In the genomic region with DNA sequence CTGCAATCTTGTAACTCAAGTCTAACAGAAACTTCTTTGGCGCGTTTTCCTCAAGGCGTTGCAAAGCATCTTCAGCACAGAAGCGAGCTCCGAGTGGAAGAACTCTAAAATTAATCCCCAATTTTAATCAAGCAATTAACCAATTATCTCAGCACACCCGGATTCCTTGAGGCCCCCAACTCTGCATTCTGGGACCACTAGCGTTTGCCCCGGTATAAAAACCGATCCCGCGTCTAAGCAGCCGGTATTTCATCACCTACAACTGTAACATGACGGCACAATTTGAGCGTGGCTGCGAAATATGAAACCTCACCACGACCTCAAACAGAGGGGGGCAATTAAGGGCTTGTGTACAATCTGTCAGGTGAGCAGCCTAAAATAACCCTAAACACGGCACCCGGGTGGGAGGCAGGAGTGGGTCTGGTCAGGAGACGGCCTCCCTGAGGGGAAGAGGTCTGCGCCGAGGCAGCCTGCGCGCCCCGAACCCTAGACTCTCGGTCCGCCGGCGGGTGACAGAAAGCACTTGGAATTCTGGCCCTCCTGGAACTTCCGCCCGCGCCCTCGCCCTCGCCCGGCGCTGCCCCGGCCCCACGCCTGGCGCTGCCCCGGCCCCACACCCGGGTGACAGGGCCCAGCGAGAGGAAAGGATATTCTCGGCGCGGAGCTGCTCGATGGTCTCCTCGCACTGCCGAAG, we compare ENCODE assay signal across 8 cellular contexts. TPM values are rescaled to one million over a fixed set of nuclear protein-coding genes. Genes with fewer than 3 reads are reported as not detected.
DNase-seq lines count a peak whose midpoint lies in the region; ATAC-seq and TF ChIP-seq lines count a peak whose summit lies in the region.

No MANE protein-coding gene starts in this region.

- H3K9ac ChIP-seq in skeletal muscle tissue (ENCODE audit: low read depth in 1 of 3, low read length in 3 of 3) = peak overlapping the region; percentile 92 to 100 (median 99)

- peak overlapping the region; percentile 53 to 79 for H3K4me3 ChIP-seq in body of pancreas
- H3K4me3 ChIP-seq in iPS-18c (ENCODE audit: insufficient read depth, low read depth, low read length) = peak overlapping the region; percentile 94
- peak overlapping the region; percentile 84 to 96 (median 96) for H3K4me3 ChIP-seq in skeletal muscle tissue (ENCODE audit: low read length in 3 of 3)

- TF ChIP-seq POLR2A in body of pancreas (IDR thresholded peaks at IDR 0.05) = no peak

- no peak for TF ChIP-seq CTCF in GM10248 (IDR thresholded peaks at IDR 0.05; ENCODE audit: control extremely low read depth, extremely low read depth, low read depth, missing control alignments)
- TF ChIP-seq CTCF in body of pancreas (IDR thresholded peaks at IDR 0.05) = no peak

- peaks cover 33% of the 10 kb centered on the region for H3K36me3 Mint-ChIP-seq in T-helper 1 cell treated with Interleukin-12 subunit alpha and Interleukin-12 subunit beta and Interleukin-4 antibody, amounts not matched to agents 30 μg/mL and 1 μg/mL, for 36 hours (ENCODE audit: low read depth)

- H3K27ac Mint-ChIP-seq in T-helper 1 cell treated with Interleukin-12 subunit alpha and Interleukin-12 subunit beta and Interleukin-4 antibody, amounts not matched to agents 30 μg/mL and 1 μg/mL, for 36 hours = peak overlapping the region; percentile 98

- H3K9me3 Mint-ChIP-seq in T-helper 1 cell treated with Interleukin-12 subunit alpha and Interleukin-12 subunit beta and Interleukin-4 antibody, amounts not matched to agents 30 μg/mL and 1 μg/mL, for 36 hours = no peaks in the 10 kb centered on the region

- H3K27ac ChIP-seq in body of pancreas (peak overlapping the region; percentile 93 to 99 (median 98)), skeletal muscle tissue (ENCODE audit: low read depth, low read length) (peak overlapping the region; percentile 99)

- H3K9me3 ChIP-seq in body of pancreas (no peaks in the 10 kb centered on the region), iPS-18c (ENCODE audit: control insufficient read depth, insufficient read depth, low read length) (no peaks in the 10 kb centered on the region), skeletal muscle tissue (ENCODE audit: control insufficient read depth in 3 of 3, low read length in 3 of 3) (no peaks in the 10 kb centered on the region)

- H3K36me3 ChIP-seq in body of pancreas (replicated peaks in 1 of 2; ENCODE audit: insufficient read depth in 1 of 2, low read depth in 2 of 2) (peaks cover 0 to 12% of the 10 kb centered on the region in 2 donors), skeletal muscle tissue (ENCODE audit: control insufficient read depth in 3 of 3, insufficient read depth in 3 of 3, low read length in 3 of 3) (peaks cover 20 to 26% (median 22%) of the 10 kb centered on the region in 3 donors)

- peaks cover 31% of the 10 kb centered on the region for H3K4me1 ChIP-seq in body of pancreas
- H3K4me1 ChIP-seq in skeletal muscle tissue (ENCODE audit: control insufficient read depth in 3 of 3, insufficient read depth in 3 of 3, low read length in 3 of 3) = peaks cover 12 to 15% (median 14%) of the 10 kb centered on the region in 3 donors

- DNase-seq in GM10248 (ENCODE audit: extremely low spot score) (peak; percentile 41), NCI-H1105 (lab: John Stamatoyannopoulos, UW) (peak; percentile 43), body of pancreas (peak; percentile 53 to 70 (median 65)), SKM-1 (lab: John Stamatoyannopoulos, UW; ENCODE audit: unreplicated experiment) (no peak)

- peak overlapping the region; percentile 98 for H3K4me3 Mint-ChIP-seq in T-helper 1 cell treated with Interleukin-12 subunit alpha and Interleukin-12 subunit beta and Interleukin-4 antibody, amounts not matched to agents 30 μg/mL and 1 μg/mL, for 36 hours

- POLR2A ChIA-PET in GM10248 (lab: Yijun Ruan, JAX) = interaction anchor here (0.7 to 3.2 kb wide), 11 partner anchors 9 to 733 kb away, joined by 3 to 20 read pairs (median 6); a partner anchor contains a TSS

- peaks cover 31% of the 10 kb centered on the region for H3K4me1 Mint-ChIP-seq in T-helper 1 cell treated with Interleukin-12 subunit alpha and Interleukin-12 subunit beta and Interleukin-4 antibody, amounts not matched to agents 30 μg/mL and 1 μg/mL, for 36 hours (ENCODE audit: low read depth)

- whole genome bisulfite sequencing in body of pancreas, 2 donors = 0% methylated on average over 18 to 38 of the region's 47 CpGs

- intact Hi-C loops in body of pancreas (cut with DNase I) = no loop called here

- ATAC-seq in HG02610 (IDR thresholded peaks at IDR 0.05; ENCODE audit: unreplicated experiment) (peak; percentile 12), body of pancreas (peak; percentile 60)

- no peaks in the 10 kb centered on the region for H3K27me3 Mint-ChIP-seq in T-helper 1 cell treated with Interleukin-12 subunit alpha and Interleukin-12 subunit beta and Interleukin-4 antibody, amounts not matched to agents 30 μg/mL and 1 μg/mL, for 36 hours (ENCODE audit: low read depth)

- H3K27me3 ChIP-seq in body of pancreas (no peaks in the 10 kb centered on the region), skeletal muscle tissue (ENCODE audit: control insufficient read depth in 3 of 3, insufficient read depth in 3 of 3, low read length in 3 of 3) (no peaks in the 10 kb centered on the region)

- CTCF ChIA-PET in GM10248 (lab: Yijun Ruan, JAX) = interaction anchor here (1.1 to 2.6 kb wide), 7 partner anchors 8 to 100 kb away, joined by 3 to 22 read pairs (median 11); no protein-coding TSS in a partner anchor

RNA-seq across cellular contexts. Expression of a gene that starts 0.6 kb away (rescaled TPM):
- total RNA-seq in body of pancreas (10 to 100 TPM in 1 of 2 donors, 1 to 10 TPM in 1; 7.3 to 16.6 TPM), skeletal muscle tissue (23.5 TPM)

RNA-seq across cellular contexts. Expression of a gene that starts 26.6 kb away (rescaled TPM):
- total RNA-seq in body of pancreas (100 to 1,000 TPM in 1 of 2 donors, 10 to 100 TPM in 1; 50.8 to 113 TPM), skeletal muscle tissue (37.1 TPM)

RNA-seq across cellular contexts. Expression of a gene that starts 26.9 kb away (rescaled TPM):
- total RNA-seq in body of pancreas (1 to 10 TPM; 6.6 to 8.3 TPM), skeletal muscle tissue (18.8 TPM)
